Comparison of ENCODE assay signal across 1 cellular context in the genomic region with DNA sequence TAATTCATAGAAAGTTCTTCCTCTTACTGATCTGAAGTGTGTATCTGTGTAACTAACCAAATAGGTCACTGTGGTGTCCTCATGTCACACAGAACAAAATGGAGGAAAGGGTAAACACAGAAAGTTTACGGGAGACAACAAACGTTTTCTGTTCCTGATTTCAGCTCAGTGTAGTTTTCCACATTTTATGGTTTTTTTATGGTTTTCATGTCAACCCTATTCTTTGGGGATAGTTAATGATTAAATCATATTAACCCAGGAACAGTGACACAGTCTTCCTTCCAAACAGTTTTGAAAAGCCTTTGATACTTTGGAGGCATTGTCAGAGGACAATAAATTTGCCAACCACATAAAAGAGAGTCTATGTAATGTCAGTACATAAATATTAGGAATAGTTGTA.
TF ChIP-seq lines count a peak whose summit lies in the region.

No MANE protein-coding gene starts in this region.

TF ChIP-seq in IMR-90, 13 proteins besides CTCF, POLR2A, EP300 and RAD21 (continued from another document):
- TF ChIP-seq BHLHE40 (IDR thresholded peaks at IDR 0.05; ENCODE audit: low read depth, low read length) (no peak), MXI1 (IDR thresholded peaks at IDR 0.05; ENCODE audit: borderline replicate concordance, low read depth, low read length) (no peak), SMC3 (IDR thresholded peaks at IDR 0.05; ENCODE audit: low read depth, low read length) (no peak), MAFK (IDR thresholded peaks at IDR 0.05; ENCODE audit: low read depth, low read length) (no peak), RFX5 (IDR thresholded peaks at IDR 0.05; ENCODE audit: low read depth, low read length) (no peak), CEBPB (IDR thresholded peaks at IDR 0.05; ENCODE audit: low read depth, low read length) (no peak), CHD1 (IDR thresholded peaks at IDR 0.05; ENCODE audit: low read depth, low read length) (no peak)
- TF ChIP-seq, protein P1, sequence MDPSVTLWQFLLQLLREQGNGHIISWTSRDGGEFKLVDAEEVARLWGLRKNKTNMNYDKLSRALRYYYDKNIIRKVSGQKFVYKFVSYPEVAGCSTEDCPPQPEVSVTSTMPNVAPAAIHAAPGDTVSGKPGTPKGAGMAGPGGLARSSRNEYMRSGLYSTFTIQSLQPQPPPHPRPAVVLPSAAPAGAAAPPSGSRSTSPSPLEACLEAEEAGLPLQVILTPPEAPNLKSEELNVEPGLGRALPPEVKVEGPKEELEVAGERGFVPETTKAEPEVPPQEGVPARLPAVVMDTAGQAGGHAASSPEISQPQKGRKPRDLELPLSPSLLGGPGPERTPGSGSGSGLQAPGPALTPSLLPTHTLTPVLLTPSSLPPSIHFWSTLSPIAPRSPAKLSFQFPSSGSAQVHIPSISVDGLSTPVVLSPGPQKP (IDR thresholded peaks at IDR 0.05; ENCODE audit: borderline replicate concordance, low read depth, low read length): no peak
